Comparison of ENCODE assay signal across 21 cellular contexts in the genomic region with DNA sequence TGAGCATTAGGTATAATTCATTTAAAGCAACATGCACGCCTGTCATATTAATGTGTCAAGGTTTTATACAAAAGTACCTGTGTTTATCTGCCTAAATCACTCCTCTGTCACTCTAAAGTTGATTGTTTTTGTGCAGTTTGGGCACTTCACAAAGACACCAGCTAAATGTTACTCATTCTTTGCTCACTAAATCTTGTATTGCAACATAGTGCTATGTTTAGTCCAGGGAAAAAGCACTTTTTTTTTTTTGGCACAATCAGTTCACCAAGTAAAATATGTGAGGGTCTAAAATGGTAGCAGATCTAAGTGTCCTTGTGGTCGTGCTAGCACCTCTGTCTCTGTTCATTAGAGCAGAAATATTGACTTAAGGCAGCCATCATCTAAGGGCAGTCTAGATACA.
DNase-seq lines count a peak whose midpoint lies in the region; ATAC-seq and TF ChIP-seq lines count a peak whose summit lies in the region.
"Had no signal": no experiment of that assay in that cellular context is flagged by ENCODE, and none has a peak within 500 bp of the region (broad histone marks: within the 10 kb centered on the region; RNA-seq: fewer than 3 reads in every experiment).

No MANE protein-coding gene starts in this region.

- no peak overlapping the region for H2BK120ac ChIP-seq in mesenchymal stem cell (ENCODE audit: low read depth, low read length)

- no peak overlapping the region for H2BK5ac ChIP-seq in mesenchymal stem cell (ENCODE audit: low read depth, low read length, poor library complexity, severe bottlenecking)

- H3K18ac ChIP-seq in mesenchymal stem cell (ENCODE audit: low read depth in 1 of 2, low read length in 2 of 2) = no peak overlapping the region

- H3F3A ChIP-seq in GM23338 (replicated peaks; ENCODE audit: low read depth) = no peaks in the 10 kb centered on the region

- no peak overlapping the region for H2BK15ac ChIP-seq in mesenchymal stem cell (ENCODE audit: low read depth, poor library complexity, severe bottlenecking)

- H3K27ac Mint-ChIP-seq in GM23338 = no peak overlapping the region
- no peak overlapping the region for H3K27ac Mint-ChIP-seq in activated naive CD8-positive, alpha-beta T cell treated with anti-CD3 and anti-CD28 coated beads for 36 hours
- H3K27ac Mint-ChIP-seq: IgD-negative memory B cell, T-cell had no signal

- no peak overlapping the region for H2BK12ac ChIP-seq in mesenchymal stem cell (ENCODE audit: low read length in 2 of 2)

- H3K9me2 ChIP-seq in GM23338 (ENCODE audit: insufficient read depth) (no peaks in the 10 kb centered on the region), Karpas-422 (replicated peaks; ENCODE audit: insufficient read depth, low read length) (no peaks in the 10 kb centered on the region)

- no peak overlapping the region for H3K4ac ChIP-seq in mesenchymal stem cell (ENCODE audit: low read depth in 1 of 2, low read length in 2 of 2)

- no peaks in the 10 kb centered on the region for H3K9me3 Mint-ChIP-seq in GM23338
- peaks cover 2% of the 10 kb centered on the region for H3K9me3 Mint-ChIP-seq in activated naive CD8-positive, alpha-beta T cell treated with anti-CD3 and anti-CD28 coated beads for 36 hours

- H3K27me3 Mint-ChIP-seq in GM23338 (ENCODE audit: insufficient read depth, low read depth, poor library complexity) = no peaks in the 10 kb centered on the region
- no peaks in the 10 kb centered on the region for H3K27me3 Mint-ChIP-seq in activated naive CD8-positive, alpha-beta T cell treated with anti-CD3 and anti-CD28 coated beads for 36 hours
- H3K27me3 Mint-ChIP-seq: IgD-negative memory B cell, T-cell had no signal

- H3K4me1 ChIP-seq in GM23338 (ENCODE audit: insufficient read depth) (no peaks in the 10 kb centered on the region), Karpas-422 (ENCODE audit: low read length) (peaks cover 2% of the 10 kb centered on the region; the same call in 1 of the 2 replicates), mesenchymal stem cell (ENCODE audit: control insufficient read depth, insufficient read depth, low read depth, low read length) (no peaks in the 10 kb centered on the region)

- ATAC-seq in GM23338 (no peak), HG03108 (IDR thresholded peaks at IDR 0.05; ENCODE audit: unreplicated experiment) (no peak)
- ATAC-seq: T-cell had no signal

- no peaks in the 10 kb centered on the region for H3K36me3 Mint-ChIP-seq in GM23338 (ENCODE audit: low read depth)
- H3K36me3 Mint-ChIP-seq in activated naive CD8-positive, alpha-beta T cell treated with anti-CD3 and anti-CD28 coated beads for 36 hours = no peaks in the 10 kb centered on the region
- H3K36me3 Mint-ChIP-seq: IgD-negative memory B cell, T-cell had no signal

- 75% methylated on average over 1 of the region's 2 CpGs for WGBS in mesenchymal stem cell

- H3K9me3 ChIP-seq in Karpas-422 (ENCODE audit: low read length) = no peaks in the 10 kb centered on the region
- no peaks in the 10 kb centered on the region for H3K9me3 ChIP-seq in mesenchymal stem cell (ENCODE audit: control insufficient read depth, low read length)

- H4K8ac ChIP-seq in mesenchymal stem cell (ENCODE audit: low read length) = no peak overlapping the region

- H4K20me1 ChIP-seq in GM23338 (replicated peaks; ENCODE audit: insufficient read depth) = no peaks in the 10 kb centered on the region
- H4K20me1 ChIP-seq in Karpas-422 (ENCODE audit: insufficient read depth, low read depth, low read length) = no peaks in the 10 kb centered on the region

- H3K79me2 ChIP-seq in GM23338 (replicated peaks; ENCODE audit: insufficient read depth) (no peaks in the 10 kb centered on the region), Karpas-422 (ENCODE audit: low read length) (no peaks in the 10 kb centered on the region)

- no peaks in the 10 kb centered on the region for H3K27me3 ChIP-seq in GM23338 (ENCODE audit: insufficient read depth)
- no peaks in the 10 kb centered on the region for H3K27me3 ChIP-seq in Karpas-422 (ENCODE audit: low read length)
- H3K27me3 ChIP-seq in mesenchymal stem cell (ENCODE audit: control insufficient read depth in 1 of 2, insufficient read depth in 1 of 2, low read length in 2 of 2) = no peaks in the 10 kb centered on the region

- H3K79me1 ChIP-seq in mesenchymal stem cell (replicated peaks; ENCODE audit: low read length, poor library complexity, severe bottlenecking) = no peaks in the 10 kb centered on the region

- no peak overlapping the region for H2AK5ac ChIP-seq in mesenchymal stem cell (ENCODE audit: low read length, severe bottlenecking)

- DNase-seq in GM23338 (ENCODE audit: low spot score) = no peak
- DNase-seq in Karpas-422 = no peak
- DNase-seq in choroid plexus epithelial cell (ENCODE audit: low read depth) = peak; percentile 34
- DNase-seq in mesenchymal stem cell = peak; percentile 8
- DNase-seq in D341Med (ENCODE audit: low spot score) = no peak
- no peak for DNase-seq in NCI-H2107 (lab: John Stamatoyannopoulos, UW)
- no peak for DNase-seq in activated naive CD8-positive, alpha-beta T cell treated with anti-CD3 and anti-CD28 coated beads for 36 hours
- DNase-seq: DMS 273 treated with DMSO at 0.1 percent for 48 hours, GDM1, GM23248, Kasumi-1, NCI-H1092 treated with DMSO at 0.1 percent for 48 hours, NCI-H146, NCI-H2081, OCI-M1, SHP77, T-cell had no signal

- H3K14ac ChIP-seq in mesenchymal stem cell (ENCODE audit: low read length in 2 of 2) = no peak overlapping the region

- no peak overlapping the region for H3K23ac ChIP-seq in mesenchymal stem cell (ENCODE audit: low read length in 2 of 2)

- H2AFZ ChIP-seq in GM23338 (peak overlapping the region; percentile 50; the same call in 1 of the 2 replicates), Karpas-422 (ENCODE audit: low read length) (peak overlapping the region; percentile 32; the same call in 1 of the 2 replicates), mesenchymal stem cell (ENCODE audit: low read depth, low read length) (no peak overlapping the region)
- H2AFZ ChIP-seq: GM23248 had no signal

- H3K4me2 ChIP-seq in GM23338 (no peak overlapping the region), Karpas-422 (ENCODE audit: low read depth, low read length, poor library complexity, severe bottlenecking) (no peak overlapping the region), mesenchymal stem cell (ENCODE audit: low read length, poor library complexity, severe bottlenecking) (no peak overlapping the region)

- no peak overlapping the region for H3K4me3 Mint-ChIP-seq in GM23338
- H3K4me3 Mint-ChIP-seq in activated naive CD8-positive, alpha-beta T cell treated with anti-CD3 and anti-CD28 coated beads for 36 hours = no peak overlapping the region
- H3K4me3 Mint-ChIP-seq: IgD-negative memory B cell, T-cell had no signal

- no peaks in the 10 kb centered on the region for H3K4me1 Mint-ChIP-seq in GM23338
- no peaks in the 10 kb centered on the region for H3K4me1 Mint-ChIP-seq in activated naive CD8-positive, alpha-beta T cell treated with anti-CD3 and anti-CD28 coated beads for 36 hours
- H3K4me1 Mint-ChIP-seq: IgD-negative memory B cell, T-cell had no signal

- H3K9ac ChIP-seq in Karpas-422 (ENCODE audit: low read length) = no peak overlapping the region
- H3K9ac ChIP-seq in mesenchymal stem cell (ENCODE audit: low read length) = no peak overlapping the region
- H3K9ac ChIP-seq: GM23248 had no signal

- H3K4me3 ChIP-seq in GM23338 (no peak overlapping the region), Karpas-422 (ENCODE audit: low read length) (no peak overlapping the region), choroid plexus epithelial cell (ENCODE audit: low read depth, low read length) (no peak overlapping the region), mesenchymal stem cell (ENCODE audit: insufficient read depth in 1 of 2, low read depth in 1 of 2, low read length in 2 of 2) (no peak overlapping the region)
- H3K4me3 ChIP-seq: GM23248, SK-N-MC had no signal

- no peak overlapping the region for H3K27ac ChIP-seq in GM23338 (ENCODE audit: low read depth)
- no peak overlapping the region for H3K27ac ChIP-seq in Karpas-422 (ENCODE audit: low read length)
- H3K27ac ChIP-seq in mesenchymal stem cell (ENCODE audit: low read length, poor library complexity, severe bottlenecking) = no peak overlapping the region
- H3K27ac ChIP-seq: C4-2B, GM23248, SK-N-MC had no signal

- no peak overlapping the region for H4K91ac ChIP-seq in mesenchymal stem cell (ENCODE audit: low read length)

- H3K36me3 ChIP-seq in GM23338 (ENCODE audit: insufficient read depth) (no peaks in the 10 kb centered on the region), Karpas-422 (ENCODE audit: insufficient read depth, low read length) (no peaks in the 10 kb centered on the region), mesenchymal stem cell (ENCODE audit: control insufficient read depth in 1 of 2, insufficient read depth in 2 of 2, low read depth in 1 of 2, low read length in 2 of 2) (no peaks in the 10 kb centered on the region)

- TF ChIP-seq CTCF in GM23338 (conservative IDR thresholded peaks at IDR 0.05; ENCODE audit: low read depth in 2 of 2) (no peak), choroid plexus epithelial cell (conservative IDR thresholded peaks at IDR 0.05; ENCODE audit: low read depth, low read length) (no peak)

TF ChIP-seq in GM23338, 12 proteins besides CTCF, POLR2A, EP300 and RAD21:
- TF ChIP-seq NANOG (IDR thresholded peaks at IDR 0.05; ENCODE audit: borderline replicate concordance) (no peak), ZNF114 (CRISPR knock-in tag; IDR thresholded peaks at IDR 0.05) (no peak)

Comparison
In these comparisons a context has a peak if more than half of its experiments do, and no peak if none do; other contexts are left out.
1. DNase-seq: peak in choroid plexus epithelial cell (single experiment) and mesenchymal stem cell (single experiment); none in GM23338 (single experiment), Karpas-422 (single experiment), D341Med (single experiment), NCI-H2107 (single experiment) and activated naive CD8-positive, alpha-beta T cell treated with anti-CD3 and anti-CD28 coated beads for 36 hours (single experiment).